ENCODE assay signal across 19 cellular contexts in the genomic region with DNA sequence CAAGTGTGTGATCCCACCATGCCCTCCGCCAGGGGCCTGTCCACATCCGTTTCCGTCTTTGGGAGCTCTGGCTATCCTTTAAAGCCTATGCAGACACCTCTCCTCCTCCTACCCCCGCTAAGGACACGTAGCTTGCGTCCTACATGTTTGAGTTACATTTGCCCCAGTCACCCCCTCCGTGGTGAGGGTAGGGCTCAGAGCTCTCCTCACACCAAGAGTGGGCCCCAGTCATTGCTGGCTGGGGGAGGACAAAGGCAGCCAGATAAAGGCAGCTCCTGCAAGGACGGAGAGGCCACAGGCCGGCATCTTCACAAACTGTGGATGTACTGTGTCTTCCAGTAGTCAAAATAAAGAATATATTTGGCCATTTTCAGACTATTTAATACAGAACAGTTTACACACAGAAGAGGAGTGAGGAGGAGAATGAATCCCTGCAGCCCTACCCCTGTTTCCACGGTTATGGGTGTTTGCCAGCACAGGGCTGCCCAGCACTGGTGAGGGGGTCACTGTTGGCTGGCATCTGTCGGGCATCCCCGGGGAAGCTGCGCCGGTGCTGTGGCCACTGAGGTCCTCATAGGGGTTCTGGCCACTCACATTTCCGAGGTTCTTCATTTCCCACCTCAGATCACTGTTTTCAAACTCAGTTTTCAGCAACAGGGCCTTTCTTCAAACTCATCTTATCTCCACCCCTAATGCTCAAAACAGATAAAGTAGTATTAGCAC.
DNase-seq lines count a peak whose midpoint lies in the region; ATAC-seq and TF ChIP-seq lines count a peak whose summit lies in the region.
"Had no signal": no experiment of that assay in that cellular context is flagged by ENCODE, and none has a peak within 500 bp of the region (broad histone marks: within the 10 kb centered on the region; RNA-seq: fewer than 3 reads in every experiment).

No MANE protein-coding gene starts in this region.

- H3K4me1 Mint-ChIP-seq in activated CD4-positive, alpha-beta T cell treated with anti-CD3 and anti-CD28 coated beads, Interleukin-2, amount 10 ng/mL, durations not matched to agents 7 days and 5 days = no peaks in the 10 kb centered on the region
- H3K4me1 Mint-ChIP-seq: B cell; CD8-positive, alpha-beta memory T cell had no signal

- intact Hi-C loops in left lung (cut with DNase I) = no loop called here
- intact Hi-C loops in upper lobe of right lung (cut with DNase I) = no loop called here

- no peaks in the 10 kb centered on the region for H3K27me3 ChIP-seq in BE2C
- H3K27me3 ChIP-seq in left lung = no peaks in the 10 kb centered on the region
- H3K27me3 ChIP-seq in upper lobe of right lung = no peaks in the 10 kb centered on the region

- no peaks in the 10 kb centered on the region for H3K36me3 Mint-ChIP-seq in activated CD4-positive, alpha-beta T cell treated with anti-CD3 and anti-CD28 coated beads, Interleukin-2, amount 10 ng/mL, durations not matched to agents 7 days and 5 days (ENCODE audit: low read depth)
- H3K36me3 Mint-ChIP-seq: CD4-positive, CD25-positive, alpha-beta regulatory T cell; CD8-positive, alpha-beta memory T cell had no signal

- no peak overlapping the region for H3K27ac Mint-ChIP-seq in activated CD4-positive, alpha-beta T cell treated with anti-CD3 and anti-CD28 coated beads, Interleukin-2, amount 10 ng/mL, durations not matched to agents 7 days and 5 days
- H3K27ac Mint-ChIP-seq: B cell; CD4-positive, CD25-positive, alpha-beta regulatory T cell; CD8-positive, alpha-beta memory T cell; HFFc6 had no signal

- ATAC-seq in left lung (no peak), upper lobe of right lung (no peak)
- ATAC-seq: HCT116 had no signal

- H3K4me1 ChIP-seq in BE2C (peaks cover 12% of the 10 kb centered on the region), left lung (no peaks in the 10 kb centered on the region), upper lobe of right lung (no peaks in the 10 kb centered on the region)

- no peaks in the 10 kb centered on the region for H3K9me3 Mint-ChIP-seq in activated CD4-positive, alpha-beta T cell treated with anti-CD3 and anti-CD28 coated beads, Interleukin-2, amount 10 ng/mL, durations not matched to agents 7 days and 5 days

- CTCF ChIA-PET in activated CD4-positive, alpha-beta T cell treated with anti-CD3 and anti-CD28 coated beads, Interleukin-2, amount 10 ng/mL, durations not matched to agents 7 days and 5 days (lab: Charles Lee) = no interaction called here

- peak; percentile 24 for DNase-seq in BE2C
- peak; percentile 34 for DNase-seq in HT1080 (ENCODE audit: low read depth)
- peak; percentile 11 to 51 for DNase-seq in left lung
- DNase-seq in upper lobe of right lung = peak; percentile 39
- no peak for DNase-seq in NCI-H2227 treated with DMSO at 0.1 percent for 48 hours (lab: John Stamatoyannopoulos, UW)
- DNase-seq in activated CD4-positive, alpha-beta T cell treated with anti-CD3 and anti-CD28 coated beads, Interleukin-2, amount 10 ng/mL, durations not matched to agents 7 days and 5 days = no peak
- DNase-seq: C1 segment of cervical spinal cord; CD4-positive, CD25-positive, alpha-beta regulatory T cell; CD8-positive, alpha-beta memory T cell; COR-L47; DMS 273 treated with DMSO at 0.1 percent for 48 hours; GDM1; GOT3; H7; HFFc6; IMR-90 had no signal

- no peak for TF ChIP-seq CTCF in BE2C (IDR thresholded peaks at IDR 0.05; ENCODE audit: low read depth, low read length)
- no peak for TF ChIP-seq CTCF in left lung (IDR thresholded peaks at IDR 0.05)
- no peak for TF ChIP-seq CTCF in upper lobe of right lung (IDR thresholded peaks at IDR 0.05)

- H3K27me3 Mint-ChIP-seq in activated CD4-positive, alpha-beta T cell treated with anti-CD3 and anti-CD28 coated beads, Interleukin-2, amount 10 ng/mL, durations not matched to agents 7 days and 5 days = peaks cover 17% of the 10 kb centered on the region
- H3K27me3 Mint-ChIP-seq: CD4-positive, CD25-positive, alpha-beta regulatory T cell had no signal

- H3K9me3 ChIP-seq in BE2C (no peaks in the 10 kb centered on the region), left lung (no peaks in the 10 kb centered on the region), upper lobe of right lung (no peaks in the 10 kb centered on the region)

- POLR2A ChIA-PET in activated CD4-positive, alpha-beta T cell treated with anti-CD3 and anti-CD28 coated beads, Interleukin-2, amount 10 ng/mL, durations not matched to agents 7 days and 5 days (lab: Charles Lee) = no interaction called here

- H3K27ac ChIP-seq in left lung = no peak overlapping the region
- H3K27ac ChIP-seq in upper lobe of right lung = no peak overlapping the region
- H3K27ac ChIP-seq: HL-60 had no signal

- no peak overlapping the region for H3K4me3 Mint-ChIP-seq in activated CD4-positive, alpha-beta T cell treated with anti-CD3 and anti-CD28 coated beads, Interleukin-2, amount 10 ng/mL, durations not matched to agents 7 days and 5 days
- H3K4me3 Mint-ChIP-seq: B cell; CD4-positive, CD25-positive, alpha-beta regulatory T cell; CD8-positive, alpha-beta memory T cell; HFFc6 had no signal

- no peak overlapping the region for H3K4me3 ChIP-seq in BE2C (ENCODE audit: low read depth, low read length)
- no peak overlapping the region for H3K4me3 ChIP-seq in left lung
- no peak overlapping the region for H3K4me3 ChIP-seq in upper lobe of right lung

- H3K36me3 ChIP-seq in BE2C = peaks cover 6% of the 10 kb centered on the region
- H3K36me3 ChIP-seq in left lung = no peaks in the 10 kb centered on the region
- H3K36me3 ChIP-seq in upper lobe of right lung = no peaks in the 10 kb centered on the region

Comparison
In these comparisons a context has a peak if more than half of its experiments do, and no peak if none do; other contexts are left out.
1. DNase-seq: peak in BE2C (single experiment), HT1080 (single experiment), left lung (2 of 2) and upper lobe of right lung (single experiment); none in NCI-H2227 treated with DMSO at 0.1 percent for 48 hours (single experiment) and activated CD4-positive, alpha-beta T cell treated with anti-CD3 and anti-CD28 coated beads, Interleukin-2, amount 10 ng/mL, durations not matched to agents 7 days and 5 days (single experiment).